Comparison of ENCODE assay signal across 10 cellular contexts in the genomic region with DNA sequence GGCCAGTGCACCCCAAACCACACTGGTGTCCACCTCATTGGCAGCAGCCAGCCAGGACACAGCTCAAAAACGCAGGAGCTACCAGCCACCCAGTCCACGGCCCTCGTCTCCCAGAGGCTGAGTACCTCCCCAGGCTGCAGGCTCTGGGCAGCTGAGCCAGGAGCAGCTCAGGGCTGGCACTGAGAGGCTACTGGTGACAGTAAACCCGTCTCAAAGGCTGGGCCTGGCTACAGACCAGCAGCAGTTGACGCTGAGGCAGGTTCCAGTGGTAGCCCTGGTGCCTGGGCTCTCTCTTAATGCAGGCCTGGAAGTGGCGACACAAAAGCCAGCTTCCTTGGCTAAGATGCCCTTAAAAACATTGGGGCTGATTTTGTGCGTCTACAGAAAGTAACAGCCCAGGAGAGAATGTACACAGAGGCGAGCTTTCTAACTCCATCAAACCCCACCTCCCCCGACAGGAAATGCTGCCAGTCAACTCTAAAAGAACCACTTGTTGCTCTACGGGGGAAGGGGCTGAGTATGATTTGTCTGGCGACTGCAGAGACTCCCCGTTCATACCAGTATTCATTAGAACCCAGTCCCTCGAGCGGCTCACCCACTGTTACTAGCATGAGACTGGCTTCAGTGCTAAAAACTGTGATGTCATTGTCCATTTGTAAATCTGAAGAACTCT.
DNase-seq lines count a peak whose midpoint lies in the region; ATAC-seq and TF ChIP-seq lines count a peak whose summit lies in the region.
"Had no signal": no experiment of that assay in that cellular context is flagged by ENCODE, and none has a peak within 500 bp of the region (broad histone marks: within the 10 kb centered on the region; RNA-seq: fewer than 3 reads in every experiment).

No MANE protein-coding gene starts in this region.

- TF ChIP-seq CTCF in heart left ventricle (IDR thresholded peaks at IDR 0.05) (no peak), mammary epithelial cell (conservative IDR thresholded peaks at IDR 0.05 in 1 of 2, IDR thresholded peaks at IDR 0.05 in 1 of 2; ENCODE audit: extremely low read depth in 1 of 2, insufficient read depth in 1 of 2, low read depth in 1 of 2, low read length in 2 of 2) (no peak)

- peak overlapping the region in 9 of 12 donors; percentile 14 to 84 (median 51) for H3K27ac ChIP-seq in heart left ventricle
- no peak overlapping the region for H3K27ac ChIP-seq in mammary epithelial cell (ENCODE audit: insufficient read depth, low read depth, low read length)

- TF ChIP-seq POLR2A in heart left ventricle (IDR thresholded peaks at IDR 0.05), result no peak

- CTCF ChIA-PET in activated CD4-positive, alpha-beta memory T cell treated with anti-CD3 and anti-CD28 coated beads, Interleukin-2, amount 10 ng/mL, durations not matched to agents 7 days and 5 days (lab: Charles Lee), result interaction anchor here (0.7 to 2.8 kb wide), 3 partner anchors 15 to 221 kb away, joined by 3 to 14 read pairs (median 4); no protein-coding TSS in a partner anchor
- CTCF ChIA-PET in mammary epithelial cell (lab: Charles Lee; ENCODE audit: low non-redundant PET), result no interaction called here

- H3K79me2 ChIP-seq in mammary epithelial cell (ENCODE audit: insufficient read depth, low read length), result peaks cover 34% of the 10 kb centered on the region

- ATAC-seq in heart left ventricle, result peak; percentile 52 to 79 (median 73)
- no peak for ATAC-seq in GM18520 (IDR thresholded peaks at IDR 0.05; ENCODE audit: unreplicated experiment)
- no peak for ATAC-seq in GM19328 (IDR thresholded peaks at IDR 0.05; ENCODE audit: unreplicated experiment)

- DNase-seq in G401 (ENCODE audit: low spot score) (peak; percentile 45), heart left ventricle (peak; percentile 38 to 79 (median 78)), posterior cingulate gyrus (peak in 7 of 10 donors; percentile 36 to 91 (median 64)), mammary epithelial cell (no peak), epidermal melanocyte (ENCODE audit: insufficient read length, low spot score) (no peak)
- DNase-seq in activated CD4-positive, alpha-beta memory T cell treated with anti-CD3 and anti-CD28 coated beads, Interleukin-2, amount 10 ng/mL, durations not matched to agents 7 days and 5 days, result no peak
- DNase-seq: NCI-H1930, small intestine had no signal

- dilution Hi-C loops in mammary epithelial cell (cut with HindIII; ENCODE audit: low sequenced_read_pairs), result no loop called here

- H3K4me2 ChIP-seq in mammary epithelial cell (ENCODE audit: insufficient read depth, low read depth, low read length), result no peak overlapping the region

- WGBS in heart left ventricle, 4 donors, result 54 to 67% (median 58%) methylated on average over 12 to 14 of the region's 14 CpGs
- WGBS in mammary epithelial cell (ENCODE audit: low coverage, missing lambda C conversion rate), result 86% methylated on average over 10 of the region's 14 CpGs

- peaks cover 7 to 65% (median 44%) of the 10 kb centered on the region in 12 donors for H3K4me1 ChIP-seq in heart left ventricle
- peaks cover 5% of the 10 kb centered on the region for H3K4me1 ChIP-seq in mammary epithelial cell (ENCODE audit: insufficient read depth, low read length)

- no peaks in the 10 kb centered on the region for H3K9me3 Mint-ChIP-seq in activated CD4-positive, alpha-beta memory T cell treated with anti-CD3 and anti-CD28 coated beads, Interleukin-2, amount 10 ng/mL, durations not matched to agents 7 days and 5 days

- no peaks in the 10 kb centered on the region for H3K27me3 ChIP-seq in heart left ventricle
- H3K27me3 ChIP-seq in mammary epithelial cell (ENCODE audit: insufficient read depth, low read length), result no peaks in the 10 kb centered on the region

- H3K4me3 ChIP-seq in heart left ventricle (no peak overlapping the region), mammary epithelial cell (replicated peaks in 1 of 3; ENCODE audit: insufficient read depth in 1 of 3, low read depth in 2 of 3, low read length in 3 of 3) (no peak overlapping the region)

- no TSS peak for BruUV-seq in mammary epithelial cell (replicated peaks; lab: Mats Ljungman, UMichigan)

- H4K20me1 ChIP-seq in mammary epithelial cell (ENCODE audit: insufficient read depth, low read length), result no peaks in the 10 kb centered on the region

- H3K27ac Mint-ChIP-seq in activated CD4-positive, alpha-beta memory T cell treated with anti-CD3 and anti-CD28 coated beads, Interleukin-2, amount 10 ng/mL, durations not matched to agents 7 days and 5 days, result peak overlapping the region; percentile 61

- no peak overlapping the region for H3K4me3 Mint-ChIP-seq in activated CD4-positive, alpha-beta memory T cell treated with anti-CD3 and anti-CD28 coated beads, Interleukin-2, amount 10 ng/mL, durations not matched to agents 7 days and 5 days

- H3K9me3 ChIP-seq in heart left ventricle (no peaks in the 10 kb centered on the region), mammary epithelial cell (replicated peaks; ENCODE audit: insufficient read depth, low read length) (no peaks in the 10 kb centered on the region)

- H3K36me3 Mint-ChIP-seq in activated CD4-positive, alpha-beta memory T cell treated with anti-CD3 and anti-CD28 coated beads, Interleukin-2, amount 10 ng/mL, durations not matched to agents 7 days and 5 days (ENCODE audit: low read depth), result peaks cover 51% of the 10 kb centered on the region

- no peak overlapping the region for H2AFZ ChIP-seq in mammary epithelial cell (ENCODE audit: low read depth, low read length)

- peaks cover 0 to 79% (median 29%) of the 10 kb centered on the region in 9 donors for H3K36me3 ChIP-seq in heart left ventricle
- peaks cover 21% of the 10 kb centered on the region for H3K36me3 ChIP-seq in mammary epithelial cell (ENCODE audit: insufficient read depth, low read length)

- in situ Hi-C loops in G401 (cut with HindIII; ENCODE audit: low sequenced_read_pairs) (no loop called here), mammary epithelial cell (cut with MboI; ENCODE audit: low sequenced_read_pairs in 2 of 2) (loop anchor here in 1 of 2 donors (25.0 kb wide), 1 partner anchor 387 kb away; no protein-coding TSS in a partner anchor)

- no peak overlapping the region for H3K9ac ChIP-seq in mammary epithelial cell (ENCODE audit: insufficient read depth, low read length)

- peaks cover 30% of the 10 kb centered on the region for H3K4me1 Mint-ChIP-seq in activated CD4-positive, alpha-beta memory T cell treated with anti-CD3 and anti-CD28 coated beads, Interleukin-2, amount 10 ng/mL, durations not matched to agents 7 days and 5 days

- POLR2A ChIA-PET in activated CD4-positive, alpha-beta memory T cell treated with anti-CD3 and anti-CD28 coated beads, Interleukin-2, amount 10 ng/mL, durations not matched to agents 7 days and 5 days (lab: Charles Lee), result interaction anchor here (1.4 to 1.5 kb wide), 2 partner anchors 66 to 126 kb away, joined by 3 to 5 read pairs; partner anchors contain the start of gene STK24

- H3K27me3 Mint-ChIP-seq in activated CD4-positive, alpha-beta memory T cell treated with anti-CD3 and anti-CD28 coated beads, Interleukin-2, amount 10 ng/mL, durations not matched to agents 7 days and 5 days, result no peaks in the 10 kb centered on the region

- intact Hi-C loops in heart left ventricle (cut with DNase I) (loop anchor here in 2 of 10 donors (5.0 kb wide), 1 partner anchor 127 kb away; the partner anchor contains the start of gene STK24 (in 2 of the 2)), posterior cingulate gyrus (cut with DNase I) (no loop called here), mammary epithelial cell (cut with micrococcal nuclease) (no loop called here)

Comparison
In these comparisons a context has a peak if more than half of its experiments do, and no peak if none do; other contexts are left out.
1. DNase-seq: peak in G401 (single experiment), heart left ventricle (5 of 5) and posterior cingulate gyrus (7 of 10); none in activated CD4-positive, alpha-beta memory T cell treated with anti-CD3 and anti-CD28 coated beads, Interleukin-2, amount 10 ng/mL, durations not matched to agents 7 days and 5 days (single experiment), mammary epithelial cell (single experiment) and epidermal melanocyte (single experiment).
2. ATAC-seq: peak in heart left ventricle (4 of 4); none in GM18520 (single experiment) and GM19328 (single experiment).